ENCODE assay signal across 31 cellular contexts in the genomic region with DNA sequence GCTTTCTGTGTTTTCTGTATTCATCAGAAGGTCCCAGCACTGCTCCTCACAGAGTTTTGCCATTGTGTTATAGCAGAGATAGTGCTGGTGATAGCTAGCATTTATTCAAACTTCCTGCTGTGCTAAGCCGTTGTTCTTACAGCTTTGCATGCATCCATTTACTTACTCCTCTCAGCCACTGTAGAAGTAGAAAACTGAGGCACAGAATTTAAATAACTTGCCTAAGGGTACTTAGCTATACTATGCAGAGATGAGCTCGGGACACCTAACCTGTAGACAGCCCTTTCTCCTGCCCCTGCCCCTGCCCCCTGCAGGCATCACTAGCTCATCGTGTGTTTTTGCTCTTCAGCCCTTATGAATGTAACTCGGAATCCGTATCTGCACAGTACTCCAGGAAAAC.
"Had no signal": no experiment of that assay in that cellular context is flagged by ENCODE, and none has a peak within 500 bp of the region (broad histone marks: within the 10 kb centered on the region; RNA-seq: fewer than 3 reads in every experiment).

No MANE protein-coding gene starts in this region.

- H3K27me3 ChIP-seq: foreskin keratinocyte, gastroesophageal sphincter, heart right ventricle, ovary, sigmoid colon, tibial nerve, upper lobe of right lung, uterus had no signal

- H3K36me3 Mint-ChIP-seq: immature natural killer cell; memory B cell; mesothelial cell of epicardium; naive B cell; natural killer cell treated with Interleukin-12 subunit alpha and Interleukin-12 subunit beta and Interleukin-15 and Interleukin-18, amount 100 ng/mL, for 72 hours; stimulated activated memory B cell treated with anti-CD40 and anti-IgM and Interleukin-4, amounts not matched to agents 10 μg/mL and 1 μg/mL and 100 μg/mL, for 72 hours had no signal

- H3K36me3 ChIP-seq: gastroesophageal sphincter, heart right ventricle, lower lobe of right lung, ovary, sigmoid colon, thoracic aorta, tibial nerve, upper lobe of right lung, uterus had no signal

- DNase-seq: dermis blood vessel endothelial cell; effector memory CD4-positive, alpha-beta T cell; foreskin keratinocyte; heart right ventricle; hippocampal formation; immature natural killer cell; islet precursor cell; kidney glomerular epithelial cell; left ventricle myocardium superior; lower lobe of right lung; mucosa of descending colon; naive B cell; occipital lobe; ovary; posterior cingulate gyrus; psoas muscle; right cardiac atrium; sigmoid colon; stimulated activated CD4-positive, alpha-beta T cell treated with anti-CD3 and anti-CD28 coated beads, Interleukin-2, amount 100 ng/mL, for 24 hours; stimulated activated CD4-positive, alpha-beta T cell treated with anti-CD3 and anti-CD28 coated beads, Interleukin-4, amount 100 ng/mL, for 24 hours; stimulated activated naive CD8-positive, alpha-beta T cell treated with anti-CD3 and anti-CD28 coated beads, Interleukin-15, Interleukin-2, amounts not matched to agents 100 U/mL and 50 U/mL, for 24 hours; upper lobe of right lung; uterus had no signal

- H3K9me3 ChIP-seq: gastroesophageal sphincter, heart right ventricle, lower lobe of right lung, mucosa of descending colon, ovary, psoas muscle, sigmoid colon, thoracic aorta, tibial nerve, upper lobe of right lung, uterus had no signal

- H3K27ac ChIP-seq: coronary artery, foreskin keratinocyte, gastroesophageal sphincter, heart right ventricle, lower lobe of right lung, ovary, psoas muscle, sigmoid colon, thoracic aorta, tibial nerve, upper lobe of right lung, uterus had no signal

- H3K27ac Mint-ChIP-seq: immature natural killer cell; memory B cell; mesothelial cell of epicardium; naive B cell; natural killer cell treated with Interleukin-12 subunit alpha and Interleukin-12 subunit beta and Interleukin-15 and Interleukin-18, amount 100 ng/mL, for 72 hours; stimulated activated memory B cell treated with anti-CD40 and anti-IgM and Interleukin-4, amounts not matched to agents 10 μg/mL and 1 μg/mL and 100 μg/mL, for 72 hours had no signal

- H3K4me1 ChIP-seq: foreskin keratinocyte, heart right ventricle, lower lobe of right lung, psoas muscle, tibial nerve, upper lobe of right lung, uterus had no signal

- H3K4me3 Mint-ChIP-seq: immature natural killer cell; memory B cell; mesothelial cell of epicardium; naive B cell; natural killer cell treated with Interleukin-12 subunit alpha and Interleukin-12 subunit beta and Interleukin-15 and Interleukin-18, amount 100 ng/mL, for 72 hours; stimulated activated memory B cell treated with anti-CD40 and anti-IgM and Interleukin-4, amounts not matched to agents 10 μg/mL and 1 μg/mL and 100 μg/mL, for 72 hours had no signal

- ATAC-seq: foreskin keratinocyte; gastroesophageal sphincter; heart right ventricle; left ventricle myocardium superior; lower lobe of right lung; mucosa of descending colon; natural killer cell treated with Interleukin-12 subunit alpha and Interleukin-12 subunit beta and Interleukin-15 and Interleukin-18, amount 100 ng/mL, for 72 hours; psoas muscle; stimulated activated memory B cell treated with anti-CD40 and anti-IgM and Interleukin-4, amounts not matched to agents 10 μg/mL and 1 μg/mL and 100 μg/mL, for 72 hours; stimulated activated naive CD8-positive, alpha-beta T cell treated with anti-CD3 and anti-CD28 coated beads, Interleukin-15, Interleukin-2, amounts not matched to agents 100 U/mL and 50 U/mL, for 24 hours; upper lobe of right lung had no signal

- H3K4me3 ChIP-seq: coronary artery, gastroesophageal sphincter, heart right ventricle, lower lobe of right lung, mucosa of descending colon, ovary, psoas muscle, sigmoid colon, thoracic aorta, tibial nerve, upper lobe of right lung, uterus had no signal

- H3K9me3 Mint-ChIP-seq: natural killer cell treated with Interleukin-12 subunit alpha and Interleukin-12 subunit beta and Interleukin-15 and Interleukin-18, amount 100 ng/mL, for 72 hours had no signal

- H3K27me3 Mint-ChIP-seq: stimulated activated memory B cell treated with anti-CD40 and anti-IgM and Interleukin-4, amounts not matched to agents 10 μg/mL and 1 μg/mL and 100 μg/mL, for 72 hours had no signal

- H3K4me1 Mint-ChIP-seq: immature natural killer cell; memory B cell; mesothelial cell of epicardium; naive B cell; stimulated activated memory B cell treated with anti-CD40 and anti-IgM and Interleukin-4, amounts not matched to agents 10 μg/mL and 1 μg/mL and 100 μg/mL, for 72 hours had no signal
